Comparison of ENCODE assay signal across 24 cellular contexts in genomic region chr2:17545680-17546613, GRCh38. TPM values are rescaled to one million over a fixed set of nuclear protein-coding genes. Genes with fewer than 3 reads are reported as not detected.
"Had no signal": no experiment of that assay in that cellular context is flagged by ENCODE, and none has a peak within 500 bp of the region (broad histone marks: within the 10 kb centered on the region; RNA-seq: fewer than 3 reads in every experiment).

No MANE protein-coding gene starts in this region.

- H3K4me1 ChIP-seq: prostate gland, thyroid gland had no signal

- DNase-seq: activated CD4-positive, alpha-beta T cell treated with anti-CD3 and anti-CD28 coated beads, Interleukin-2, amount 10 ng/mL, durations not matched to agents 7 days and 5 days; activated CD8-positive, alpha-beta memory T cell treated with anti-CD3 and anti-CD28 coated beads, Interleukin-2, amount 10 ng/mL, durations not matched to agents 7 days and 5 days; activated CD8-positive, alpha-beta T cell treated with anti-CD3 and anti-CD28 coated beads for 36 hours; activated effector memory CD4-positive, alpha-beta T cell treated with anti-CD3 and anti-CD28 coated beads, Interleukin-2, amount 50 U/mL, for 16 hours; activated naive CD4-positive, alpha-beta T cell treated with anti-CD3 and anti-CD28 coated beads, Interleukin-2, amount 50 U/mL, for 16 hours; activated naive CD8-positive, alpha-beta T cell treated with anti-CD3 and anti-CD28 coated beads, Interleukin-2, amount 50 U/mL, for 24 hours; activated T-cell treated with anti-CD3 and anti-CD28 coated beads for 4 hours; cerebellar nuclear complex; endodermal cell; esophagus squamous epithelium; head of caudate nucleus; left ventricle myocardium superior; midbrain; natural killer cell; ovary; stimulated activated CD4-positive, alpha-beta T cell treated with anti-CD3 and anti-CD28 coated beads, Interleukin-12 subunit alpha, Interleukin-12 subunit beta, amount 100 ng/mL, for 4 hours; substantia nigra; thyroid gland had no signal

- H3K36me3 ChIP-seq: esophagus squamous epithelium, gastroesophageal sphincter, neutrophil, ovary, prostate gland, thyroid gland had no signal

- H3K4me3 ChIP-seq: coronary artery, esophagus squamous epithelium, gastroesophageal sphincter, ovary, prostate gland, thyroid gland had no signal

- H3K27me3 ChIP-seq: ovary had no signal

- ATAC-seq: activated CD4-positive, CD25-positive, alpha-beta regulatory T cell treated with anti-CD3 and anti-CD28 coated beads, Interleukin-2, amount 50 U/mL, for 24 hours; activated CD8-positive, alpha-beta memory T cell treated with anti-CD3 and anti-CD28 coated beads, Interleukin-2, amount 10 ng/mL, durations not matched to agents 7 days and 5 days; activated CD8-positive, alpha-beta T cell treated with anti-CD3 and anti-CD28 coated beads for 36 hours; activated naive CD8-positive, alpha-beta T cell treated with anti-CD3 and anti-CD28 coated beads, Interleukin-2, amount 50 U/mL, for 24 hours; gastroesophageal sphincter; left ventricle myocardium superior; natural killer cell had no signal

- H3K9me3 ChIP-seq: esophagus squamous epithelium, gastroesophageal sphincter, neutrophil, ovary, prostate gland, thyroid gland had no signal

- H3K27ac ChIP-seq: coronary artery, gastroesophageal sphincter, neutrophil, ovary, prostate gland, thyroid gland had no signal

RNA-seq across cellular contexts. Expression of gene RAD51AP2, which starts 27.7 kb away (rescaled TPM):
- polyA plus RNA-seq: urinary bladder had no signal
